8 cellular contexts compared by ENCODE assay signal in genomic region chr5:139863855-139864558, GRCh38.
DNase-seq lines count a peak whose midpoint lies in the region; ATAC-seq, FAIRE-seq and TF ChIP-seq lines count a peak whose summit lies in the region.

No MANE protein-coding gene starts in this region.

- no peaks in the 10 kb centered on the region for H4K20me1 ChIP-seq in endothelial cell of umbilical vein (replicated peaks; ENCODE audit: control insufficient read depth, extremely low read depth, insufficient read depth, low read length)

- FAIRE-seq in endothelial cell of umbilical vein (lab: Jason Lieb, UNC), result peak; percentile 72

- intact Hi-C loops in endothelial cell of umbilical vein (cut with micrococcal nuclease), result loop anchor here (1.0 to 5.0 kb wide), 4 partner anchors 20 to 293 kb away; no protein-coding TSS in a partner anchor

- no peak overlapping the region for H3K9ac ChIP-seq in endothelial cell of umbilical vein (replicated peaks; ENCODE audit: extremely low read depth, insufficient read depth, low read length)

- DNase-seq in COR-L47 (lab: John Stamatoyannopoulos, UW) (peak; percentile 44), NCI-H460 (ENCODE audit: extremely low read depth, low read depth) (peak; percentile 44), endothelial cell of umbilical vein (ENCODE audit: low read depth, low spot score) (peak; percentile 57), mucosa of gallbladder (ENCODE audit: low spot score) (peak; percentile 67)
- DNase-seq in activated CD8-positive, alpha-beta memory T cell treated with anti-CD3 and anti-CD28 coated beads, Interleukin-2, amount 50 U/mL, for 24 hours (ENCODE audit: extremely low read depth), result peak; percentile 27
- DNase-seq in stimulated activated CD8-positive, alpha-beta memory T cell treated with anti-CD3 and anti-CD28 coated beads, Interleukin-7, amount 100 ng/mL, for 24 hours (ENCODE audit: low read depth), result peak; percentile 26

- TF ChIP-seq POLR2A in endothelial cell of umbilical vein (IDR thresholded peaks at IDR 0.05; ENCODE audit: low read depth, low read length), result no peak

- no peak overlapping the region for H3K4me2 ChIP-seq in endothelial cell of umbilical vein (ENCODE audit: insufficient read depth, low read length)

- H3K4me1 ChIP-seq in endothelial cell of umbilical vein (ENCODE audit: control insufficient read depth, extremely low read depth, insufficient read depth, low read length), result no peaks in the 10 kb centered on the region

- H2AFZ ChIP-seq in endothelial cell of umbilical vein (ENCODE audit: low read depth, low read length), result no peak overlapping the region

- H3K36me3 ChIP-seq in endothelial cell of umbilical vein (ENCODE audit: control insufficient read depth in 2 of 2, extremely low read depth in 1 of 2, insufficient read depth in 2 of 2, low read length in 2 of 2), result no peaks in the 10 kb centered on the region

- BruUV-seq in endothelial cell of umbilical vein (replicated peaks; lab: Mats Ljungman, UMichigan), result no TSS peak

- H3K27ac ChIP-seq in endothelial cell of umbilical vein (ENCODE audit: insufficient read depth, low read depth, low read length), result no peak overlapping the region

- no peak overlapping the region for H3K4me3 ChIP-seq in endothelial cell of umbilical vein (replicated peaks in 1 of 3; ENCODE audit: insufficient read depth in 1 of 3, low read depth in 1 of 3, low read length in 3 of 3)

- TF ChIP-seq CTCF in endothelial cell of umbilical vein (IDR thresholded peaks at IDR 0.05; ENCODE audit: extremely low read depth in 1 of 2, insufficient read depth in 1 of 2, low read depth in 1 of 2, low read length in 2 of 2), result peak; percentile 75 to 88

- ATAC-seq in GM21723 (IDR thresholded peaks at IDR 0.05; ENCODE audit: unreplicated experiment) (peak; percentile 72), HG03521 (IDR thresholded peaks at IDR 0.05; ENCODE audit: unreplicated experiment) (no peak)

- CTCF ChIA-PET in endothelial cell of umbilical vein (lab: Charles Lee), result interaction anchor here (0.7 to 6.4 kb wide), 11 partner anchors 9 to 288 kb away, joined by 3 to 95 read pairs (median 6); no protein-coding TSS in a partner anchor

- dilution Hi-C loops in endothelial cell of umbilical vein (cut with MboI; ENCODE audit: extremely low pct_ligation_motif_present, low sequenced_read_pairs), result no loop called here

- no peaks in the 10 kb centered on the region for H3K79me2 ChIP-seq in endothelial cell of umbilical vein (ENCODE audit: control insufficient read depth, insufficient read depth, low read length)

- POLR2A ChIA-PET in endothelial cell of umbilical vein (lab: Charles Lee), result no interaction called here

- H3K9me3 ChIP-seq in endothelial cell of umbilical vein (replicated peaks; ENCODE audit: control insufficient read depth, insufficient read depth, low read length), result no peaks in the 10 kb centered on the region

- peaks cover 6 to 12% of the 10 kb centered on the region in 2 experiments for H3K27me3 ChIP-seq in endothelial cell of umbilical vein (ENCODE audit: control insufficient read depth in 2 of 2, insufficient read depth in 2 of 2, low read length in 2 of 2)

- no peaks in the 10 kb centered on the region for H3K9me1 ChIP-seq in endothelial cell of umbilical vein (replicated peaks; ENCODE audit: control insufficient read depth, extremely low read depth, insufficient read depth, low read length)

TF ChIP-seq in endothelial cell of umbilical vein, 7 proteins besides CTCF, POLR2A, EP300 and RAD21:
- TF ChIP-seq POLR2AphosphoS5 (IDR thresholded peaks at IDR 0.05; ENCODE audit: insufficient read depth, low read depth, low read length) (no peak), FOS (IDR thresholded peaks at IDR 0.05; ENCODE audit: borderline replicate concordance, insufficient read depth, low read length) (no peak), GATA2 (IDR thresholded peaks at IDR 0.05; ENCODE audit: insufficient read depth, insufficient read length, low read depth, low read length) (no peak), MYC (IDR thresholded peaks at IDR 0.05; ENCODE audit: low read depth, low read length) (no peak), EZH2 (IDR thresholded peaks at IDR 0.05; ENCODE audit: borderline replicate concordance, low read depth, low read length, severe bottlenecking) (peak; percentile 25), JUN (IDR thresholded peaks at IDR 0.05; ENCODE audit: borderline replicate concordance, insufficient read depth, insufficient read length, low read depth) (no peak)
TF ChIP-seq in endothelial cell of umbilical vein: peak in this region for 1.
